In genomic region chr20:63273635-63274380, GRCh38 we compare ENCODE assay signal across 1 cellular context.
TF ChIP-seq lines count a peak whose summit lies in the region.

No MANE protein-coding gene starts in this region.

TF ChIP-seq in HepG2, 621 proteins besides CTCF, POLR2A, EP300 and RAD21 (continued from another document and continues in another):
- TF ChIP-seq ZBTB14 (CRISPR knock-in tag; IDR thresholded peaks at IDR 0.05), result 0 out of 2 replicates have a peak, but pooled peaks have one; percentile 19
- TF ChIP-seq IKZF4 (CRISPR knock-in tag; IDR thresholded peaks at IDR 0.05; ENCODE audit: borderline replicate concordance, low read depth, not compliant biosample characterization), result peak; percentile 32
- TF ChIP-seq NFKBIZ (CRISPR knock-in tag; IDR thresholded peaks at IDR 0.05), result no peak
- TF ChIP-seq ZNF616 (CRISPR knock-in tag; IDR thresholded peaks at IDR 0.05; ENCODE audit: low read depth), result no peak
- 0 out of 2 replicates have a peak, but pooled peaks have one; percentile 23 for TF ChIP-seq ZNF414 (CRISPR knock-in tag; IDR thresholded peaks at IDR 0.05)
- no peak for TF ChIP-seq TCF7 (IDR thresholded peaks at IDR 0.05; ENCODE audit: low read depth)
- no peak for TF ChIP-seq SP140L (CRISPR knock-in tag; IDR thresholded peaks at IDR 0.05; ENCODE audit: borderline replicate concordance)
- TF ChIP-seq SMAD1 (CRISPR knock-in tag; IDR thresholded peaks at IDR 0.05; ENCODE audit: borderline replicate concordance, low read depth), result no peak
- no peak for TF ChIP-seq TMF1 (CRISPR knock-in tag; IDR thresholded peaks at IDR 0.05; ENCODE audit: low read depth)
- TF ChIP-seq NFYB (CRISPR knock-in tag; IDR thresholded peaks at IDR 0.05), result no peak
- TF ChIP-seq SNAPC5 (CRISPR knock-in tag; IDR thresholded peaks at IDR 0.05; ENCODE audit: borderline replicate concordance), result no peak
- TF ChIP-seq ZGPAT (CRISPR knock-in tag; IDR thresholded peaks at IDR 0.05), result no peak
- TF ChIP-seq SRF (IDR thresholded peaks at IDR 0.05; ENCODE audit: low read depth, low read length), result no peak
- TF ChIP-seq PCBP1 (IDR thresholded peaks at IDR 0.05; ENCODE audit: borderline replicate concordance, low read depth, low read length), result 0 out of 2 replicates have a peak, but pooled peaks have one; percentile 64
- no peak for TF ChIP-seq ZBTB39 (CRISPR knock-in tag; IDR thresholded peaks at IDR 0.05)
- TF ChIP-seq ZNF143 (CRISPR knock-in tag; IDR thresholded peaks at IDR 0.05), result peak; percentile 40; the same call in 1 of the 2 replicates
- peak; percentile 72; the same call in 1 of the 2 replicates for TF ChIP-seq ZNF572 (CRISPR knock-in tag; IDR thresholded peaks at IDR 0.05)
- TF ChIP-seq ZEB1 (IDR thresholded peaks at IDR 0.05; ENCODE audit: insufficient replicate concordance, low read depth), result no peak
- peak; percentile 80 for TF ChIP-seq CREB1 (IDR thresholded peaks at IDR 0.05)
- TF ChIP-seq CREB1 (CRISPR knock-in tag; IDR thresholded peaks at IDR 0.05), result no peak; the same call in 1 of the 2 replicates
- TF ChIP-seq ETV5 (CRISPR knock-in tag; IDR thresholded peaks at IDR 0.05; ENCODE audit: borderline replicate concordance), result no peak
- TF ChIP-seq ZNF773 (CRISPR knock-in tag; IDR thresholded peaks at IDR 0.05; ENCODE audit: borderline replicate concordance), result no peak
- 0 out of 2 replicates have a peak, but pooled peaks have one; percentile 11 for TF ChIP-seq ZNF710 (CRISPR knock-in tag; IDR thresholded peaks at IDR 0.05; ENCODE audit: borderline replicate concordance)
- TF ChIP-seq MIER2 (CRISPR knock-in tag; IDR thresholded peaks at IDR 0.05), result no peak
- no peak for TF ChIP-seq ZFX (CRISPR knock-in tag; IDR thresholded peaks at IDR 0.05; ENCODE audit: low read depth)
- peak; percentile 62; the same call in 1 of the 2 replicates for TF ChIP-seq KDM5B (CRISPR knock-in tag; IDR thresholded peaks at IDR 0.05; ENCODE audit: borderline replicate concordance)
- TF ChIP-seq ZNF574 (CRISPR knock-in tag; IDR thresholded peaks at IDR 0.05), result 0 out of 2 replicates have a peak, but pooled peaks have one; percentile 14
- TF ChIP-seq SNAPC2 (CRISPR knock-in tag; IDR thresholded peaks at IDR 0.05), result no peak
- no peak for TF ChIP-seq ZNF441 (CRISPR knock-in tag; IDR thresholded peaks at IDR 0.05; ENCODE audit: borderline replicate concordance)
- TF ChIP-seq RFXAP (CRISPR knock-in tag; IDR thresholded peaks at IDR 0.05; ENCODE audit: borderline replicate concordance), result no peak
- 0 out of 2 replicates have a peak, but pooled peaks have one; percentile 16 for TF ChIP-seq CHD2 (IDR thresholded peaks at IDR 0.05; ENCODE audit: low read depth, low read length)
- no peak for TF ChIP-seq HMGXB3 (CRISPR knock-in tag; IDR thresholded peaks at IDR 0.05; ENCODE audit: borderline replicate concordance)
- TF ChIP-seq POGK (CRISPR knock-in tag; conservative IDR thresholded peaks at IDR 0.05), result 0 out of 2 replicates have a peak, but pooled peaks have one; percentile 40
- peak; percentile 78; the same call in 1 of the 2 replicates for TF ChIP-seq JUND (CRISPR knock-in tag; IDR thresholded peaks at IDR 0.05)
- TF ChIP-seq HNF1B (CRISPR knock-in tag; IDR thresholded peaks at IDR 0.05), result 0 out of 2 replicates have a peak, but pooled peaks have one; percentile 40
- TF ChIP-seq TCF12 (IDR thresholded peaks at IDR 0.05), result no peak
- TF ChIP-seq TCF12 (CRISPR knock-in tag; IDR thresholded peaks at IDR 0.05), result 0 out of 2 replicates have a peak, but pooled peaks have one; percentile 41
- TF ChIP-seq ZNF737 (CRISPR knock-in tag; IDR thresholded peaks at IDR 0.05; ENCODE audit: borderline replicate concordance), result no peak
- no peak; the same call in 1 of the 2 replicates for TF ChIP-seq ZNF350 (CRISPR knock-in tag; IDR thresholded peaks at IDR 0.05; ENCODE audit: borderline replicate concordance, low read depth)
- no peak for TF ChIP-seq TEAD2 (CRISPR knock-in tag; IDR thresholded peaks at IDR 0.05)
- TF ChIP-seq ZNF205 (CRISPR knock-in tag; IDR thresholded peaks at IDR 0.05), result 0 out of 2 replicates have a peak, but pooled peaks have one; percentile 21
